In the genomic region with DNA sequence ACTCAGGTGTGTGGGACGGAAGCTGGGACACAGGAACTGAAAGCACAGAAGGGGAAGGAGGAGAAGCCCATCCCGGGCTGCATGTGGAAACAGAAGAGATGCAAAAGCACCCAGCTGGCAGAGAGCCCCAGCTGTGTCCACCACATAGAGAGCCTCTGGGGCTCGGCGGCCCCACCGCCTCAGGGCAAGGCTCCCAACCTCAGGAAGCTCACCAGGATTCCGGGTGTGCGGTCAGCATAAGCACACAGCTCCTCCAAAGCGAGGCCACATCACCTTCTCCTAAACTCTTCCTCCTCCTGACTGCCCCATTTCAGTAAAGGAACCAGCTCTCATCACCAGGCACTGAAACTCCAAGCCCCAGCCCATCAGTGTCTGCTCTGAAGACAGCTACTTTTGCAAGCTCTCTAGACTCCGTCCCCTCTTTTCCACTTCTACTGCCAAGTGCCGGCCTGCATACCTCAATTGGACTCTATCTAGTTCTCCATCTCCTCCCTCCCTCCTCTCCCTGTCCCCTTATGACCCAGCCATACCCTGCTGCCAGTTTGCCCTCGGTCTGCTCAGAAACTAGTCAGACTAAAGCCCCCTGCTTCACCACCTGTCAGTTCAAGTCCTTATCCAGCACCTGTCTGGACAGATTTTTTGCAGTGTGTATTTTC, we compare ENCODE assay signal across 8 cellular contexts. TPM values are rescaled to one million over a fixed set of nuclear protein-coding genes. Genes with fewer than 3 reads are reported as not detected.
DNase-seq lines count a peak whose midpoint lies in the region; ATAC-seq and TF ChIP-seq lines count a peak whose summit lies in the region.

No MANE protein-coding gene starts in this region.

- peak overlapping the region; percentile 39 for H3K9ac ChIP-seq in NT2/D1 (ENCODE audit: insufficient read length, low read depth)
- no peak overlapping the region for H3K9ac ChIP-seq in fibroblast of lung (ENCODE audit: insufficient read depth, low read length)

- H3K4me3 ChIP-seq in NT2/D1 (ENCODE audit: insufficient read length, low read depth) = no peak overlapping the region
- H3K4me3 ChIP-seq in fibroblast of lung (replicated peaks in 1 of 4; ENCODE audit: control extremely low read depth in 1 of 4, insufficient read depth in 1 of 4, low read depth in 3 of 4, low read length in 4 of 4) = no peak overlapping the region

- H3K36me3 Mint-ChIP-seq in stimulated activated memory B cell treated with anti-CD40 and anti-IgM and Interleukin-4, amounts not matched to agents 10 μg/mL and 1 μg/mL and 100 μg/mL, for 72 hours = peaks cover under 1% of the 10 kb centered on the region

- no peaks in the 10 kb centered on the region for H3K9me3 Mint-ChIP-seq in stimulated activated memory B cell treated with anti-CD40 and anti-IgM and Interleukin-4, amounts not matched to agents 10 μg/mL and 1 μg/mL and 100 μg/mL, for 72 hours

- peaks cover 33% of the 10 kb centered on the region for H3K79me2 ChIP-seq in fibroblast of lung (ENCODE audit: control insufficient read depth, insufficient read depth, low read length)

- peak overlapping the region; percentile 2 for H3K27ac ChIP-seq in fibroblast of lung (ENCODE audit: insufficient read depth, low read length)

- DNase-seq in NT2/D1 (ENCODE audit: low read depth, low spot score) (no peak), fibroblast of lung (ENCODE audit: low read depth in 2 of 2) (peak; percentile 17 to 25), HuH-7.5 (ENCODE audit: low spot score) (no peak)

- H2AFZ ChIP-seq in fibroblast of lung (ENCODE audit: low read length) = no peak overlapping the region

- H3K4me2 ChIP-seq in fibroblast of lung (ENCODE audit: extremely low read depth, insufficient read depth, low read length) = peak overlapping the region; percentile 37

- H3K27ac Mint-ChIP-seq in stimulated activated memory B cell treated with anti-CD40 and anti-IgM and Interleukin-4, amounts not matched to agents 10 μg/mL and 1 μg/mL and 100 μg/mL, for 72 hours = peak overlapping the region; percentile 96

- TF ChIP-seq CTCF in fibroblast of lung (conservative IDR thresholded peaks at IDR 0.05 in 1 of 2, IDR thresholded peaks at IDR 0.05 in 1 of 2; ENCODE audit: low read depth in 1 of 2, low read length in 2 of 2) = no peak

- H3K4me1 ChIP-seq in NT2/D1 (ENCODE audit: insufficient read depth, insufficient read length) (peaks cover 41% of the 10 kb centered on the region), fibroblast of lung (ENCODE audit: control insufficient read depth, extremely low read depth, insufficient read depth, low read length) (peaks cover 43% of the 10 kb centered on the region)

- no peaks in the 10 kb centered on the region for H3K27me3 ChIP-seq in NT2/D1 (ENCODE audit: insufficient read depth, insufficient read length)
- H3K27me3 ChIP-seq in fibroblast of lung (ENCODE audit: control insufficient read depth, insufficient read depth, low read length) = no peaks in the 10 kb centered on the region

- H4K20me1 ChIP-seq in fibroblast of lung (ENCODE audit: control insufficient read depth, extremely low read depth, insufficient read depth, low read length) = peaks cover 1% of the 10 kb centered on the region

- H3K27me3 Mint-ChIP-seq in stimulated activated memory B cell treated with anti-CD40 and anti-IgM and Interleukin-4, amounts not matched to agents 10 μg/mL and 1 μg/mL and 100 μg/mL, for 72 hours = no peaks in the 10 kb centered on the region

- peaks cover 80% of the 10 kb centered on the region for H3K4me1 Mint-ChIP-seq in stimulated activated memory B cell treated with anti-CD40 and anti-IgM and Interleukin-4, amounts not matched to agents 10 μg/mL and 1 μg/mL and 100 μg/mL, for 72 hours

- H3K36me3 ChIP-seq in NT2/D1 (ENCODE audit: insufficient read depth, insufficient read length, low read length) (peaks cover 27% of the 10 kb centered on the region), fibroblast of lung (ENCODE audit: control insufficient read depth, insufficient read depth, low read length) (peaks cover 4% of the 10 kb centered on the region)

- H3K4me3 Mint-ChIP-seq in stimulated activated memory B cell treated with anti-CD40 and anti-IgM and Interleukin-4, amounts not matched to agents 10 μg/mL and 1 μg/mL and 100 μg/mL, for 72 hours = peak overlapping the region; percentile 55

- H3K9me3 ChIP-seq in NT2/D1 (ENCODE audit: insufficient read depth, low read length) (no peaks in the 10 kb centered on the region), fibroblast of lung (ENCODE audit: control insufficient read depth, insufficient read depth, low read depth, low read length) (no peaks in the 10 kb centered on the region)

- peak; percentile 14 for ATAC-seq in GM19452 (IDR thresholded peaks at IDR 0.05; ENCODE audit: unreplicated experiment)
- ATAC-seq in stimulated activated memory B cell treated with anti-CD40 and anti-IgM and Interleukin-4, amounts not matched to agents 10 μg/mL and 1 μg/mL and 100 μg/mL, for 72 hours = peak; percentile 14
- ATAC-seq in GM18909 (IDR thresholded peaks at IDR 0.05; ENCODE audit: poor library complexity, unreplicated experiment) = no peak
- ATAC-seq in GM21528 (IDR thresholded peaks at IDR 0.05; ENCODE audit: low FRiP score, unreplicated experiment) = no peak
- no peak for ATAC-seq in GM18873 (IDR thresholded peaks at IDR 0.05; ENCODE audit: low FRiP score, unreplicated experiment)

RNA-seq across cellular contexts. Expression of a gene that starts 6.0 kb away (rescaled TPM):
- total RNA-seq in fibroblast of lung = 9.5 and 17.8 TPM in 2 replicates
- polyA plus RNA-seq in fibroblast of lung = 13.1 and 13.5 TPM in 2 replicates
- polyA plus RNA-seq in fibroblast of lung (2012) = 16.2 and 17.6 TPM in 2 replicates
- 59.6 and 59.9 TPM in 2 replicates for polyA minus RNA-seq in fibroblast of lung (ENCODE audit: low replicate concordance)

RNA-seq across cellular contexts. Expression of a gene that starts 21.5 kb away (rescaled TPM):
- 11.8 and 13.5 TPM in 2 replicates for total RNA-seq in fibroblast of lung
- 4.4 and 4.9 TPM in 2 replicates for polyA plus RNA-seq in fibroblast of lung
- polyA plus RNA-seq in fibroblast of lung (2012) = 4.4 and 5.0 TPM in 2 replicates
- 5.9 and 7.1 TPM in 2 replicates for polyA minus RNA-seq in fibroblast of lung (ENCODE audit: low replicate concordance)

Comparison
In these comparisons a context has a peak if more than half of its experiments do, and no peak if none do; other contexts are left out.
1. ATAC-seq: peak in GM19452 (single experiment) and stimulated activated memory B cell treated with anti-CD40 and anti-IgM and Interleukin-4, amounts not matched to agents 10 μg/mL and 1 μg/mL and 100 μg/mL, for 72 hours (single experiment); none in GM18909 (single experiment), GM21528 (single experiment) and GM18873 (single experiment).
2. DNase-seq: peak in fibroblast of lung (2 of 2); none in NT2/D1 (single experiment) and HuH-7.5 (single experiment).